ENCODE assay signal across 22 cellular contexts in genomic region chr11:106608677-106609076, GRCh38.
DNase-seq lines count a peak whose midpoint lies in the region; ATAC-seq, FAIRE-seq and TF ChIP-seq lines count a peak whose summit lies in the region.
"Had no signal": no experiment of that assay in that cellular context is flagged by ENCODE, and none has a peak within 500 bp of the region (broad histone marks: within the 10 kb centered on the region; RNA-seq: fewer than 3 reads in every experiment).

No MANE protein-coding gene starts in this region.

- H3K56ac ChIP-seq in IMR-90 (ENCODE audit: extremely low read depth, insufficient read depth, low read length) = no peak overlapping the region

- no peaks in the 10 kb centered on the region for H3K79me1 ChIP-seq in IMR-90 (ENCODE audit: low read depth in 1 of 2, low read length in 2 of 2)

- no peaks in the 10 kb centered on the region for H4K20me1 ChIP-seq in IMR-90 (ENCODE audit: insufficient read depth, low read length)

- H2AK9ac ChIP-seq in IMR-90 (replicated peaks; ENCODE audit: low read depth, low read length, poor library complexity) = no peak overlapping the region

- FAIRE-seq in bronchial epithelial cell (lab: Jason Lieb, UNC) = no peak
- FAIRE-seq: GM18507 had no signal

- intact Hi-C loops in IMR-90 (cut with micrococcal nuclease) = no loop called here

- POLR2A ChIA-PET in IMR-90 (lab: Charles Lee; ENCODE audit: unreplicated experiment) = no interaction called here

- H4K8ac ChIP-seq in IMR-90 (ENCODE audit: low read depth in 2 of 2, low read length in 2 of 2) = no peak overlapping the region

- H3K4me3 ChIP-seq in AG09309 (ENCODE audit: control insufficient read depth, low read depth, low read length) (no peak overlapping the region), IMR-90 (ENCODE audit: insufficient read depth, low read depth, low read length) (no peak overlapping the region), bronchial epithelial cell (ENCODE audit: low read depth, low read length) (no peak overlapping the region)
- H3K4me3 ChIP-seq: gastroesophageal sphincter, SJCRH30 had no signal

- H3K36me3 ChIP-seq in IMR-90 (ENCODE audit: control insufficient read depth, insufficient read depth, low read length) = no peaks in the 10 kb centered on the region
- no peaks in the 10 kb centered on the region for H3K36me3 ChIP-seq in bronchial epithelial cell (ENCODE audit: control insufficient read depth, insufficient read depth, low read length)
- H3K36me3 ChIP-seq: gastroesophageal sphincter, SJCRH30 had no signal

- no peaks in the 10 kb centered on the region for H3K9me3 ChIP-seq in IMR-90 (ENCODE audit: control insufficient read depth, insufficient read depth, low read length)
- H3K9me3 ChIP-seq: gastroesophageal sphincter, SJCRH30 had no signal

- no peak overlapping the region for H3K23ac ChIP-seq in IMR-90 (ENCODE audit: low read depth, low read length)

- no peak overlapping the region for H3K27ac ChIP-seq in IMR-90 (ENCODE audit: insufficient read depth, low read length)
- H3K27ac ChIP-seq: gastroesophageal sphincter, SJCRH30 had no signal

- ATAC-seq in IMR-90 (ENCODE audit: low read depth) (peak; percentile 66), HG02678 (IDR thresholded peaks at IDR 0.05; ENCODE audit: unreplicated experiment) (no peak)
- ATAC-seq: effector memory CD8-positive, alpha-beta T cell; gastroesophageal sphincter; left lobe of liver; T-helper 17 cell had no signal

- CTCF ChIA-PET in IMR-90 (lab: Yijun Ruan, JAX) = no interaction called here

- no peak overlapping the region for H2BK20ac ChIP-seq in IMR-90 (ENCODE audit: low read depth, low read length)

- H3K4me2 ChIP-seq in IMR-90 (ENCODE audit: low read depth, low read length) = no peak overlapping the region

- H3K9ac ChIP-seq in IMR-90 (ENCODE audit: low read depth, low read length) = no peak overlapping the region

- no peak overlapping the region for H2BK120ac ChIP-seq in IMR-90 (ENCODE audit: low read depth, low read length)

- no peak overlapping the region for H3K18ac ChIP-seq in IMR-90 (ENCODE audit: low read depth, low read length)

- dilution Hi-C loops in IMR-90 (cut with HindIII; ENCODE audit: low sequenced_read_pairs, unreplicated experiment) = no loop called here

- H3K27me3 ChIP-seq in IMR-90 (ENCODE audit: control insufficient read depth, insufficient read depth, low read length) (no peaks in the 10 kb centered on the region), bronchial epithelial cell (ENCODE audit: control insufficient read depth, insufficient read depth, low read length) (no peaks in the 10 kb centered on the region)
- H3K27me3 ChIP-seq: gastroesophageal sphincter, SJCRH30 had no signal

- no CpG with 5 or more reads among the region's 3 CpGs for WGBS in IMR-90 (ENCODE audit: extremely low coverage in 2 of 2, insufficient read length in 1 of 2), 2 experiments

- no peak overlapping the region for H3K14ac ChIP-seq in IMR-90 (replicated peaks; ENCODE audit: low read depth, low read length)

- H2BK15ac ChIP-seq in IMR-90 (ENCODE audit: low read depth, low read length) = no peak overlapping the region

- no peak overlapping the region for H2AK5ac ChIP-seq in IMR-90 (ENCODE audit: low read depth, low read length)

- DNase-seq in AG09309 (ENCODE audit: low read depth) = peak; percentile 13
- peak; percentile 69 for DNase-seq in IMR-90
- DNase-seq in bronchial epithelial cell (ENCODE audit: low read depth) = peak; percentile 90
- peak; percentile 2 for DNase-seq in glomerular visceral epithelial cell (ENCODE audit: extremely low spot score)
- DNase-seq in medulla oblongata (ENCODE audit: extremely low spot score) = no peak
- no peak for DNase-seq in dermis blood vessel endothelial cell
- DNase-seq in amniotic stem cell (lab: John Stamatoyannopoulos, UW) = no peak
- DNase-seq: activated CD4-positive, alpha-beta memory T cell treated with anti-CD3 and anti-CD28 coated beads, Interleukin-2, amount 10 ng/mL, durations not matched to agents 7 days and 5 days; aorta; CD8-positive, alpha-beta memory T cell; DMS79; effector memory CD8-positive, alpha-beta T cell; Kasumi-1; NCI-H69; SJCRH30; stimulated activated CD4-positive, alpha-beta T cell treated with anti-CD3 and anti-CD28 coated beads, Interleukin-12 subunit alpha, Interleukin-12 subunit beta, amount 100 ng/mL, for 4 hours; stimulated activated CD8-positive, alpha-beta memory T cell treated with anti-CD3 and anti-CD28 coated beads, Interleukin-4, amount 100 ng/mL, for 48 hours; T-helper 17 cell had no signal

- H2BK5ac ChIP-seq in IMR-90 (ENCODE audit: low read depth, low read length, poor library complexity, severe bottlenecking) = no peak overlapping the region

- H4K91ac ChIP-seq in IMR-90 (ENCODE audit: insufficient read depth, low read depth, low read length) = no peak overlapping the region

- no peak overlapping the region for H2AFZ ChIP-seq in IMR-90 (replicated peaks; ENCODE audit: low read length, poor library complexity)

- no peak overlapping the region for H3K4ac ChIP-seq in IMR-90 (ENCODE audit: low read depth, low read length)

- in situ Hi-C loops in IMR-90 (cut with MboI; ENCODE audit: low sequenced_read_pairs) = no loop called here

- TF ChIP-seq POLR2A in IMR-90 (IDR thresholded peaks at IDR 0.05; ENCODE audit: low read depth, low read length) = no peak

- TF ChIP-seq CTCF in AG09309 (IDR thresholded peaks at IDR 0.05; ENCODE audit: control insufficient read depth, insufficient read depth, low read depth, low read length, missing control alignments) (no peak), IMR-90 (conservative IDR thresholded peaks at IDR 0.05; ENCODE audit: low read depth, low read length) (no peak), bronchial epithelial cell (IDR thresholded peaks at IDR 0.05; ENCODE audit: insufficient read depth, low read length, severe bottlenecking) (no peak)

- H3K9me1 ChIP-seq in IMR-90 (ENCODE audit: insufficient read depth, low read length) = no peaks in the 10 kb centered on the region

- H4K5ac ChIP-seq in IMR-90 (ENCODE audit: low read depth, low read length) = no peak overlapping the region

- H3K4me1 ChIP-seq in IMR-90 (ENCODE audit: control insufficient read depth, insufficient read depth, low read length) = 0 out of 2 replicates have a peak, but pooled peaks cover 1% of the 10 kb centered on the region
- H3K4me1 ChIP-seq: gastroesophageal sphincter, SJCRH30 had no signal

- BruUV-seq in IMR-90 (replicated peaks; lab: Mats Ljungman, UMichigan) = no TSS peak

- TF ChIP-seq RAD21 in IMR-90 (IDR thresholded peaks at IDR 0.05; ENCODE audit: low read length) = no peak

TF ChIP-seq in IMR-90, 13 proteins besides CTCF, POLR2A, EP300 and RAD21:
- peak; percentile 76 for TF ChIP-seq CEBPB (IDR thresholded peaks at IDR 0.05; ENCODE audit: low read depth, low read length)
- no peak for TF ChIP-seq RCOR1 (IDR thresholded peaks at IDR 0.05; ENCODE audit: insufficient replicate concordance, low read length)
- TF ChIP-seq FOS (IDR thresholded peaks at IDR 0.05; ENCODE audit: low read depth, low read length) = peak; percentile 46; the same call in 1 of the 2 replicates

Comparison
In these comparisons a context has a peak if more than half of its experiments do, and no peak if none do; other contexts are left out.
1. DNase-seq: peak in AG09309 (single experiment), IMR-90 (single experiment), bronchial epithelial cell (single experiment) and glomerular visceral epithelial cell (single experiment); none in medulla oblongata (single experiment), dermis blood vessel endothelial cell (single experiment) and amniotic stem cell (single experiment).